Comparison of ENCODE assay signal across 12 cellular contexts in the genomic region with DNA sequence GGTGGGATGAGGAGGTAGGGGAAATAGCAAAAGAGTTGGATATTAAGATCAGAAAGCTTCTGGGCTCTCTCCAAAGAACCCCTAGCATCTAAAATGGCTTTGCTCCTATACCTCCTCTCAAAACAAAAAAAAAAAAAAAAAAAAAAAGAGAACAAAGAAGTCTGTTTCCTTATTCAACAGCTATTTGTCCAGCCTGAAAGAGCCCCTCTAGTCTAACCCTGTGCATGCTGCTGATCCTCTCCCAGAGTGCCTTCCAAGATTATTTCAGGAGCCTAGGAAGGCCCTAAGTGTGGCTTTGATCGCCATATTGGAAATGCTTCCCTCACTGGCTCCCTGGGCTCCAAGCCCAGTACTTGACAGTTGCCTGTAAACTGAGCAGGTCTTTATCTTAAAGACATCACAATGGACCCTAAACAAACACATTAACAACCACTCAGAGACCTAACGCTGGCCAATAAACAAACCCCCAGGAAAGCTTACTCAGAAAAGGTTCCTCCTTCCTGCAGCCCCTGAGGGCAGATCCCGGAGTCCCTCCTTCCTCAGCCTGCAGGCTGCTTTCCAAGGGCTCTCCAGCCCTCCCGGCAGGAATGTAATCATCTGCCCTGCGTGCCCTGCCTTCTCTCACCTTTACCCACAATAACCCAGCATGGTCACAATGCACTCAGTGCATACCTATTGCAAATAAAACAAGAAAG. TPM values are rescaled to one million over a fixed set of nuclear protein-coding genes. Genes with fewer than 3 reads are reported as not detected.
DNase-seq lines count a peak whose midpoint lies in the region; ATAC-seq and TF ChIP-seq lines count a peak whose summit lies in the region.
"Had no signal": no experiment of that assay in that cellular context is flagged by ENCODE, and none has a peak within 500 bp of the region (broad histone marks: within the 10 kb centered on the region; RNA-seq: fewer than 3 reads in every experiment).

No MANE protein-coding gene starts in this region.

- H3K9me3 Mint-ChIP-seq in Caco-2 (ENCODE audit: unreplicated experiment) (no peaks in the 10 kb centered on the region), HFFc6 (no peaks in the 10 kb centered on the region)
- H3K9me3 Mint-ChIP-seq: CD4-positive, alpha-beta T cell; stimulated activated naive CD8-positive, alpha-beta T cell treated with anti-CD3 and anti-CD28 coated beads, Interleukin-15, amount 100 ng/mL, for 72 hours had no signal

- peak overlapping the region; percentile 64 for H3K4me3 Mint-ChIP-seq in Caco-2 (ENCODE audit: unreplicated experiment)
- no peak overlapping the region for H3K4me3 Mint-ChIP-seq in HFFc6
- H3K4me3 Mint-ChIP-seq: CD4-positive, alpha-beta T cell; stimulated activated naive CD8-positive, alpha-beta T cell treated with anti-CD3 and anti-CD28 coated beads, Interleukin-15, amount 100 ng/mL, for 72 hours had no signal

- peaks cover 11% of the 10 kb centered on the region for H3K36me3 Mint-ChIP-seq in Caco-2 (ENCODE audit: insufficient read depth, unreplicated experiment)
- no peaks in the 10 kb centered on the region for H3K36me3 Mint-ChIP-seq in HFFc6 (ENCODE audit: low read depth)

- DNase-seq in Caco-2 (peak; percentile 95 to 96), HFFc6 (peak; percentile 10), NCI-H748 (lab: John Stamatoyannopoulos, UW; ENCODE audit: unreplicated experiment) (peak; percentile 75), iPS-NIHi11 (ENCODE audit: low spot score) (peak; percentile 87), dorsolateral prefrontal cortex (no peak), D341Med (ENCODE audit: low spot score) (no peak)
- DNase-seq: aorta; CD4-positive, alpha-beta T cell; IMR-90; stimulated activated naive CD8-positive, alpha-beta T cell treated with anti-CD3 and anti-CD28 coated beads, Interleukin-15, amount 100 ng/mL, for 72 hours had no signal

- TF ChIP-seq CTCF in Caco-2 (IDR thresholded peaks at IDR 0.05; ENCODE audit: insufficient read depth in 1 of 2, low read depth in 1 of 2, low read length in 1 of 2, severe bottlenecking in 1 of 2, unreplicated experiment in 1 of 2), result peak in 1 of 2 experiments; percentile 15
- no peak for TF ChIP-seq CTCF in HFFc6 (IDR thresholded peaks at IDR 0.05)
- TF ChIP-seq CTCF in dorsolateral prefrontal cortex (IDR thresholded peaks at IDR 0.05 in 54 of 56, conservative IDR thresholded peaks at IDR 0.05 in 2 of 56; ENCODE audit: low read depth in 1 of 56, partially characterized antibody in 56 of 56), result no peak

- POLR2A ChIA-PET in Caco-2 (lab: Charles Lee), result interaction anchor here (0.5 to 2.3 kb wide), 10 partner anchors 9 to 1345 kb away, joined by 3 to 33 read pairs (median 6); a partner anchor contains a TSS

- peaks cover 78% of the 10 kb centered on the region for H3K4me1 ChIP-seq in Caco-2

- H3K4me3 ChIP-seq in Caco-2 (ENCODE audit: low read depth, low read length) (no peak overlapping the region; the same call in 1 of the 2 replicates), dorsolateral prefrontal cortex (no peak overlapping the region)

- intact Hi-C loops in Caco-2 (cut with micrococcal nuclease; ENCODE audit: unreplicated experiment) (loop anchor here (2.0 kb wide), 1 partner anchor 59 kb away; a partner anchor contains a TSS), dorsolateral prefrontal cortex (cut with DNase I) (no loop called here)

- CTCF ChIA-PET in Caco-2 (lab: Charles Lee), result interaction anchor here (0.6 to 2.4 kb wide), 8 partner anchors 18 to 199 kb away, joined by 3 to 12 read pairs (median 6); a partner anchor contains a TSS

- TSS peak; percentile 74 for BruUV-seq in Caco-2 (replicated peaks; lab: Mats Ljungman, UMichigan)

- no peak overlapping the region for H3K27ac ChIP-seq in dorsolateral prefrontal cortex

- peaks cover 70% of the 10 kb centered on the region for H3K4me1 Mint-ChIP-seq in Caco-2 (ENCODE audit: low read depth, unreplicated experiment)
- peaks cover 8% of the 10 kb centered on the region for H3K4me1 Mint-ChIP-seq in HFFc6 (ENCODE audit: low read depth)
- H3K4me1 Mint-ChIP-seq: stimulated activated naive CD8-positive, alpha-beta T cell treated with anti-CD3 and anti-CD28 coated beads, Interleukin-15, amount 100 ng/mL, for 72 hours had no signal

- no peak for ATAC-seq in GM21367 (IDR thresholded peaks at IDR 0.05; ENCODE audit: unreplicated experiment)
- ATAC-seq in HG02981 (IDR thresholded peaks at IDR 0.05; ENCODE audit: unreplicated experiment), result no peak
- ATAC-seq: stimulated activated naive CD8-positive, alpha-beta T cell treated with anti-CD3 and anti-CD28 coated beads, Interleukin-15, amount 100 ng/mL, for 72 hours had no signal

- H3K27me3 Mint-ChIP-seq in Caco-2 (ENCODE audit: insufficient read depth, unreplicated experiment) (no peaks in the 10 kb centered on the region), HFFc6 (ENCODE audit: insufficient read depth) (peaks cover 55% of the 10 kb centered on the region)

- H3K27me3 ChIP-seq in Caco-2 (replicated peaks; ENCODE audit: control insufficient read depth, insufficient read depth, low read length) (no peaks in the 10 kb centered on the region), dorsolateral prefrontal cortex (peaks cover 0 to 84% (median 45%) of the 10 kb centered on the region in 45 donors)

- peak overlapping the region; percentile 88 for H3K27ac Mint-ChIP-seq in Caco-2 (ENCODE audit: unreplicated experiment)
- H3K27ac Mint-ChIP-seq in HFFc6, result no peak overlapping the region
- H3K27ac Mint-ChIP-seq: CD4-positive, alpha-beta T cell; stimulated activated naive CD8-positive, alpha-beta T cell treated with anti-CD3 and anti-CD28 coated beads, Interleukin-15, amount 100 ng/mL, for 72 hours had no signal

- H3K36me3 ChIP-seq in Caco-2 (ENCODE audit: control insufficient read depth, insufficient read depth, low read length), result no peaks in the 10 kb centered on the region

- H3K9me3 ChIP-seq in Caco-2, result no peaks in the 10 kb centered on the region

RNA-seq across cellular contexts. Expression of a gene that starts 17.4 kb away (rescaled TPM):
- total RNA-seq in Caco-2 (2022), result 200 and 201 TPM in 2 replicates
- total RNA-seq in HFFc6 (2021; fragmentation: NEBNext Ultra II Directional; extraction: Animal tissue kit (Norgen Biotek cat#: 25700)), result not detected
- total RNA-seq in dorsolateral prefrontal cortex, result 1 to 10 TPM in 13 of 120 experiments, under 1 TPM in 73, not detected in 34; 0.10 to 1.8 (median 0.35) TPM
- total RNA-seq: aorta; CD4-positive, alpha-beta T cell; IMR-90 had no signal

RNA-seq across cellular contexts. Expression of a gene that starts 58.2 kb away (rescaled TPM):
- 247 and 281 TPM in 2 replicates for total RNA-seq in Caco-2 (2022)
- 100 to 1,000 TPM in 5 of 6 experiments, 10 to 100 TPM in 1; 87.8 to 123 (median 107) TPM for total RNA-seq in HFFc6 (2021; fragmentation: NEBNext Ultra II Directional; extraction: Animal tissue kit (Norgen Biotek cat#: 25700))
- total RNA-seq in dorsolateral prefrontal cortex, result 10 to 100 TPM; 21.4 to 75.3 (median 46.1) TPM

Comparison
In these comparisons a context has a peak if more than half of its experiments do, and no peak if none do; other contexts are left out.
1. DNase-seq: peak in Caco-2 (2 of 2), HFFc6 (single experiment), NCI-H748 (single experiment) and iPS-NIHi11 (single experiment); none in dorsolateral prefrontal cortex (0 of 10) and D341Med (single experiment).
2. RNA of a gene that starts 17.4 kb away (total RNA-seq): 200 to 201 TPM in Caco-2; 0.10 to 1.8 TPM in dorsolateral prefrontal cortex and not detected in HFFc6; every median in the first group is over 10 times any median in the second.